ENCODE assay signal across 1 cellular context in genomic region chr4:108890491-108890890, GRCh38.
TF ChIP-seq lines count a peak whose summit lies in the region.

No MANE protein-coding gene starts in this region.

TF ChIP-seq in H1, 55 proteins besides CTCF, POLR2A, EP300 and RAD21 (continued from another document):
- TF ChIP-seq GTF2F1 (IDR thresholded peaks at IDR 0.05; ENCODE audit: borderline replicate concordance, low read depth, low read length) (no peak), CREB1 (IDR thresholded peaks at IDR 0.05) (no peak), CHD2 (IDR thresholded peaks at IDR 0.05; ENCODE audit: low read length) (no peak), NRF1 (IDR thresholded peaks at IDR 0.05; ENCODE audit: low read depth, low read length) (no peak), CHD1 (IDR thresholded peaks at IDR 0.05; ENCODE audit: low read depth, low read length) (no peak), SIRT6 (IDR thresholded peaks at IDR 0.05; ENCODE audit: low read length) (no peak), HDAC6 (IDR thresholded peaks at IDR 0.05; ENCODE audit: low read depth, low read length) (no peak), HDAC2 (IDR thresholded peaks at IDR 0.05; ENCODE audit: borderline replicate concordance in 1 of 2, low read depth in 2 of 2, low read length in 2 of 2) (no peak), SP4 (IDR thresholded peaks at IDR 0.05; ENCODE audit: low read length) (no peak), TAF1 (IDR thresholded peaks at IDR 0.05; ENCODE audit: low read depth, low read length) (no peak), SP2 (IDR thresholded peaks at IDR 0.05; ENCODE audit: low read length) (no peak), MAFK (IDR thresholded peaks at IDR 0.05; ENCODE audit: low read depth, low read length) (no peak), SP1 (IDR thresholded peaks at IDR 0.05; ENCODE audit: low read depth, low read length) (no peak), KDM1A (IDR thresholded peaks at IDR 0.05; ENCODE audit: borderline replicate concordance, low read length) (no peak), BRCA1 (IDR thresholded peaks at IDR 0.05; ENCODE audit: low read depth, low read length) (no peak)
- TF ChIP-seq, protein P1, sequence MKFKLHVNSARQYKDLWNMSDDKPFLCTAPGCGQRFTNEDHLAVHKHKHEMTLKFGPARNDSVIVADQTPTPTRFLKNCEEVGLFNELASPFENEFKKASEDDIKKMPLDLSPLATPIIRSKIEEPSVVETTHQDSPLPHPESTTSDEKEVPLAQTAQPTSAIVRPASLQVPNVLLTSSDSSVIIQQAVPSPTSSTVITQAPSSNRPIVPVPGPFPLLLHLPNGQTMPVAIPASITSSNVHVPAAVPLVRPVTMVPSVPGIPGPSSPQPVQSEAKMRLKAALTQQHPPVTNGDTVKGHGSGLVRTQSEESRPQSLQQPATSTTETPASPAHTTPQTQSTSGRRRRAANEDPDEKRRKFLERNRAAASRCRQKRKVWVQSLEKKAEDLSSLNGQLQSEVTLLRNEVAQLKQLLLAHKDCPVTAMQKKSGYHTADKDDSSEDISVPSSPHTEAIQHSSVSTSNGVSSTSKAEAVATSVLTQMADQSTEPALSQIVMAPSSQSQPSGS (IDR thresholded peaks at IDR 0.05; ENCODE audit: low read length): no peak
